In genomic region chr19:44705502-44706010, GRCh38 we compare ENCODE assay signal across 2 cellular contexts.
TF ChIP-seq lines count a peak whose summit lies in the region.

No MANE protein-coding gene starts in this region.

TF ChIP-seq in HepG2, 621 proteins besides CTCF, POLR2A, EP300 and RAD21:
- TF ChIP-seq TIGD3 (CRISPR knock-in tag; IDR thresholded peaks at IDR 0.05; ENCODE audit: borderline replicate concordance) (no peak), AGO2 (optimal IDR thresholded peaks at IDR 0.05; ENCODE audit: low read depth, low read length) (peak; percentile 59), ZNF263 (CRISPR knock-in tag; IDR thresholded peaks at IDR 0.05) (no peak), POLR2G (IDR thresholded peaks at IDR 0.05; ENCODE audit: low read depth, low read length) (0 out of 2 replicates have a peak, but pooled peaks have one; percentile 17)
TF ChIP-seq in HepG2: peak in this region for 2.

TF ChIP-seq in H1, 55 proteins besides CTCF, POLR2A, EP300 and RAD21:
- no peak for TF ChIP-seq JUND (IDR thresholded peaks at IDR 0.05; ENCODE audit: low read length)
- TF ChIP-seq MAX (IDR thresholded peaks at IDR 0.05), result no peak
- TF ChIP-seq YY1 (IDR thresholded peaks at IDR 0.05; ENCODE audit: low read depth, low read length), result no peak
- no peak for TF ChIP-seq CTBP2 (IDR thresholded peaks at IDR 0.05; ENCODE audit: borderline replicate concordance, insufficient read depth, insufficient read length, low read length)
- TF ChIP-seq KDM5A (IDR thresholded peaks at IDR 0.05; ENCODE audit: low read length), result no peak
- TF ChIP-seq CHD2 (IDR thresholded peaks at IDR 0.05; ENCODE audit: low read length), result no peak
- no peak for TF ChIP-seq CBX8 (IDR thresholded peaks at IDR 0.05; ENCODE audit: borderline replicate concordance, low read depth, low read length)
- no peak for TF ChIP-seq ATF3 (IDR thresholded peaks at IDR 0.05; ENCODE audit: insufficient read depth, low read depth, low read length)
- TF ChIP-seq NRF1 (IDR thresholded peaks at IDR 0.05; ENCODE audit: low read depth, low read length), result no peak
- no peak for TF ChIP-seq SUZ12 (IDR thresholded peaks at IDR 0.05; ENCODE audit: low read length)
- TF ChIP-seq GTF2F1 (IDR thresholded peaks at IDR 0.05; ENCODE audit: borderline replicate concordance, low read depth, low read length), result no peak
- no peak for TF ChIP-seq TBP (IDR thresholded peaks at IDR 0.05; ENCODE audit: low read depth, low read length)
- no peak for TF ChIP-seq TAF7 (optimal IDR thresholded peaks at IDR 0.05; ENCODE audit: borderline replicate concordance, low read depth, low read length)
- TF ChIP-seq BCL11A (IDR thresholded peaks at IDR 0.05; ENCODE audit: low read depth in 2 of 2, low read length in 2 of 2), result no peak
- no peak for TF ChIP-seq NANOG (IDR thresholded peaks at IDR 0.05; ENCODE audit: insufficient read depth, low read depth, low read length, poor library complexity, severe bottlenecking)
- TF ChIP-seq SP2 (IDR thresholded peaks at IDR 0.05; ENCODE audit: low read length), result no peak
- TF ChIP-seq ZNF274 (IDR thresholded peaks at IDR 0.05; ENCODE audit: borderline replicate concordance, extremely low read depth, low read length), result no peak
- TF ChIP-seq TAF1 (IDR thresholded peaks at IDR 0.05; ENCODE audit: low read depth, low read length), result no peak
- no peak for TF ChIP-seq PHF8 (conservative IDR thresholded peaks at IDR 0.05; ENCODE audit: low read depth, low read length)
- no peak for TF ChIP-seq TCF12 (IDR thresholded peaks at IDR 0.05; ENCODE audit: low read depth, low read length)
